In genomic region chr10:102674566-102674965, GRCh38 we compare ENCODE assay signal across 8 cellular contexts. TPM values are rescaled to one million over a fixed set of nuclear protein-coding genes. Genes with fewer than 3 reads are reported as not detected.
DNase-seq lines count a peak whose midpoint lies in the region; ATAC-seq lines count a peak whose summit lies in the region.

No MANE protein-coding gene starts in this region.

- H3K27me3 Mint-ChIP-seq in natural killer cell treated with Interleukin-12 subunit alpha and Interleukin-12 subunit beta and Interleukin-15 and Interleukin-18, amount 100 ng/mL, for 72 hours = no peaks in the 10 kb centered on the region

- H3K27me3 ChIP-seq in ACC112 (ENCODE audit: insufficient read depth, low read length) = no peaks in the 10 kb centered on the region
- H3K27me3 ChIP-seq in HUES64 (ENCODE audit: insufficient read depth, low read length) = no peaks in the 10 kb centered on the region
- no peaks in the 10 kb centered on the region for H3K27me3 ChIP-seq in duodenal mucosa (ENCODE audit: control insufficient read depth in 1 of 2, insufficient read depth in 2 of 2, low read length in 2 of 2)

- H3K9ac ChIP-seq in HUES64 (ENCODE audit: low read depth, low read length) = no peak overlapping the region
- no peak overlapping the region for H3K9ac ChIP-seq in duodenal mucosa (ENCODE audit: low read depth in 1 of 2, low read length in 2 of 2)

- H3K79me2 ChIP-seq in ACC112 (ENCODE audit: control insufficient read depth, insufficient read depth, low read length, unreplicated experiment) = no peaks in the 10 kb centered on the region

- peak overlapping the region; percentile 54 to 84 for H3K27ac Mint-ChIP-seq in natural killer cell treated with Interleukin-12 subunit alpha and Interleukin-12 subunit beta and Interleukin-15 and Interleukin-18, amount 100 ng/mL, for 72 hours

- DNase-seq in natural killer cell treated with Interleukin-12 subunit alpha and Interleukin-12 subunit beta and Interleukin-15 and Interleukin-18, amount 100 ng/mL, for 72 hours (ENCODE audit: low spot score) = no peak
- DNase-seq in NCI-H146 (lab: John Stamatoyannopoulos, UW) (no peak), SHP77 (lab: John Stamatoyannopoulos, UW) (no peak)
- DNase-seq in stimulated activated CD8-positive, alpha-beta memory T cell treated with anti-CD3 and anti-CD28 coated beads, Interleukin-4, amount 100 ng/mL, for 48 hours = no peak

- peak overlapping the region; percentile 25 for H3K4me3 Mint-ChIP-seq in natural killer cell treated with Interleukin-12 subunit alpha and Interleukin-12 subunit beta and Interleukin-15 and Interleukin-18, amount 100 ng/mL, for 72 hours

- H2AFZ ChIP-seq in ACC112 (ENCODE audit: low read length, unreplicated experiment) = peak overlapping the region; percentile 95

- no peaks in the 10 kb centered on the region for H3K9me3 Mint-ChIP-seq in natural killer cell treated with Interleukin-12 subunit alpha and Interleukin-12 subunit beta and Interleukin-15 and Interleukin-18, amount 100 ng/mL, for 72 hours

- no peaks in the 10 kb centered on the region for H3K36me3 Mint-ChIP-seq in natural killer cell treated with Interleukin-12 subunit alpha and Interleukin-12 subunit beta and Interleukin-15 and Interleukin-18, amount 100 ng/mL, for 72 hours

- 24% methylated on average over 2 of the region's 2 CpGs for WGBS in HUES64

- peaks cover 33 to 34% of the 10 kb centered on the region in 2 donors for H3K4me1 Mint-ChIP-seq in natural killer cell treated with Interleukin-12 subunit alpha and Interleukin-12 subunit beta and Interleukin-15 and Interleukin-18, amount 100 ng/mL, for 72 hours (ENCODE audit: low read depth in 2 of 2)

- H3K4me3 ChIP-seq in ACC112 (ENCODE audit: low read depth, low read length) = peak overlapping the region; percentile 69
- peak overlapping the region; percentile 5; the same call in 1 of the 2 replicates for H3K4me3 ChIP-seq in HUES64 (ENCODE audit: low read length)
- peak overlapping the region in 1 of 2 donors; percentile 38 for H3K4me3 ChIP-seq in duodenal mucosa (ENCODE audit: low read depth in 1 of 2, low read length in 2 of 2)

- H3K9me3 ChIP-seq in HUES64 (ENCODE audit: insufficient read depth, low read depth, low read length) = no peaks in the 10 kb centered on the region
- H3K9me3 ChIP-seq in duodenal mucosa (ENCODE audit: control insufficient read depth in 1 of 2, low read length in 2 of 2) = no peaks in the 10 kb centered on the region

- H3K36me3 ChIP-seq in ACC112 (ENCODE audit: insufficient read depth, low read length) (no peaks in the 10 kb centered on the region), HUES64 (ENCODE audit: insufficient read depth, low read length) (no peaks in the 10 kb centered on the region), duodenal mucosa (ENCODE audit: control insufficient read depth in 1 of 2, insufficient read depth in 2 of 2, low read length in 2 of 2) (no peaks in the 10 kb centered on the region)

- no peak for ATAC-seq in natural killer cell treated with Interleukin-12 subunit alpha and Interleukin-12 subunit beta and Interleukin-15 and Interleukin-18, amount 100 ng/mL, for 72 hours
- no peak for ATAC-seq in GM18498 (IDR thresholded peaks at IDR 0.05; ENCODE audit: unreplicated experiment)

- H3K27ac ChIP-seq in ACC112 (ENCODE audit: low read depth, low read length) (no peak overlapping the region; the same call in 1 of the 2 replicates), HUES64 (ENCODE audit: low read depth, low read length) (peak overlapping the region; percentile 50; the same call in 1 of the 2 replicates), duodenal mucosa (ENCODE audit: low read depth, low read length) (peak overlapping the region; percentile 13)

- peaks cover 39% of the 10 kb centered on the region for H3K4me1 ChIP-seq in ACC112 (ENCODE audit: control insufficient read depth, insufficient read depth, low read length, unreplicated experiment)
- peaks cover 75% of the 10 kb centered on the region for H3K4me1 ChIP-seq in HUES64 (ENCODE audit: insufficient read depth, low read length)
- peaks cover 39 to 47% of the 10 kb centered on the region in 2 donors for H3K4me1 ChIP-seq in duodenal mucosa (ENCODE audit: control insufficient read depth in 1 of 2, insufficient read depth in 2 of 2, low read length in 2 of 2)

RNA-seq across cellular contexts. Expression of gene TRIM8, which starts 30.3 kb away (rescaled TPM):
- polyA plus RNA-seq in HUES64 (2013, experiment 1 of 2) = 25.3 TPM
- polyA plus RNA-seq in HUES64 (2013, experiment 2 of 2) = 23.8 TPM
- 10 to 100 TPM; 50.2 to 78.5 TPM for total RNA-seq in natural killer cell treated with Interleukin-12 subunit alpha and Interleukin-12 subunit beta and Interleukin-15 and Interleukin-18, amount 100 ng/mL, for 72 hours

RNA-seq across cellular contexts. Expression of gene ARL3, which starts 39.6 kb away (rescaled TPM):
- polyA plus RNA-seq in HUES64 (2013, experiment 1 of 2) = 18.4 TPM
- 22.4 TPM for polyA plus RNA-seq in HUES64 (2013, experiment 2 of 2)
- total RNA-seq in natural killer cell treated with Interleukin-12 subunit alpha and Interleukin-12 subunit beta and Interleukin-15 and Interleukin-18, amount 100 ng/mL, for 72 hours = 1 to 10 TPM; 3.0 to 4.5 TPM

RNA-seq across cellular contexts. Expression of gene SFXN2, which starts 39.9 kb away (rescaled TPM):
- 16.4 TPM for polyA plus RNA-seq in HUES64 (2013, experiment 1 of 2)
- 14.4 TPM for polyA plus RNA-seq in HUES64 (2013, experiment 2 of 2)
- 10 to 100 TPM; 13.2 to 39.6 TPM for total RNA-seq in natural killer cell treated with Interleukin-12 subunit alpha and Interleukin-12 subunit beta and Interleukin-15 and Interleukin-18, amount 100 ng/mL, for 72 hours
